9 cellular contexts compared by ENCODE assay signal in genomic region chr4:152640058-152640921, GRCh38. TPM values are rescaled to one million over a fixed set of nuclear protein-coding genes. Genes with fewer than 3 reads are reported as not detected.
A peak's percentile ranks its signal among the peaks of the same experiment; 100 is the strongest.
DNase-seq lines count a peak whose midpoint lies in the region; ATAC-seq and TF ChIP-seq lines count a peak whose summit lies in the region.
"Had no signal": no experiment of that assay in that cellular context is flagged by ENCODE, and none has a peak within 500 bp of the region (broad histone marks: within the 10 kb centered on the region; RNA-seq: fewer than 3 reads in every experiment).

No MANE protein-coding gene starts in this region.

- TF ChIP-seq EP300 in tibial nerve (IDR thresholded peaks at IDR 0.05) = no peak

- no peaks in the 10 kb centered on the region for H3K27me3 ChIP-seq in tibial nerve

- peaks cover 70% of the 10 kb centered on the region for H3K4me1 Mint-ChIP-seq in activated B cell treated with CpG ODN at 0.5 μM for 24 hours

- TF ChIP-seq CTCF in activated B cell treated with CpG ODN at 0.5 μM for 24 hours (IDR thresholded peaks at IDR 0.05) (peak; percentile 85), tibial nerve (IDR thresholded peaks at IDR 0.05) (peak; percentile 37 to 68 (median 56))

- no peaks in the 10 kb centered on the region for H3K9me3 ChIP-seq in tibial nerve

- peaks cover 0 to 6% (median 2%) of the 10 kb centered on the region in 4 donors for H3K4me1 ChIP-seq in tibial nerve

- POLR2A ChIA-PET in activated B cell treated with CpG ODN at 0.5 μM for 24 hours (lab: Charles Lee) = interaction anchor here (0.6 to 5.2 kb wide), 6 partner anchors 25 to 185 kb away, joined by 3 to 34 read pairs (median 5); partner anchors contain the start of genes FBXW7 and TMEM154

- no peaks in the 10 kb centered on the region for H3K27me3 Mint-ChIP-seq in activated B cell treated with CpG ODN at 0.5 μM for 24 hours

- H3K9me3 Mint-ChIP-seq in activated B cell treated with CpG ODN at 0.5 μM for 24 hours = no peaks in the 10 kb centered on the region
- H3K9me3 Mint-ChIP-seq: T-helper 1 cell treated with Interleukin-12 subunit alpha and Interleukin-12 subunit beta and Interleukin-4 antibody, amounts not matched to agents 30 μg/mL and 1 μg/mL, for 36 hours had no signal

- 46 to 51% methylated on average over 8 of the region's 8 CpGs for WGBS in tibial nerve, 2 donors

- CTCF ChIA-PET in activated B cell treated with CpG ODN at 0.5 μM for 24 hours (lab: Charles Lee) = interaction anchor here (0.6 to 7.4 kb wide), 23 partner anchors 9 to 232 kb away, joined by 3 to 143 read pairs (median 4); partner anchors contain the start of gene FBXW7

- no peak for TF ChIP-seq POLR2A in tibial nerve (IDR thresholded peaks at IDR 0.05)

- intact Hi-C loops in activated B cell treated with CpG ODN at 0.5 μM for 24 hours (cut with micrococcal nuclease) = loop anchor here (1.0 kb wide), 3 partner anchors 139 to 232 kb away; no protein-coding TSS in a partner anchor

- no peak overlapping the region for H3K4me3 Mint-ChIP-seq in activated B cell treated with CpG ODN at 0.5 μM for 24 hours
- H3K4me3 Mint-ChIP-seq: T-helper 1 cell treated with Interleukin-12 subunit alpha and Interleukin-12 subunit beta and Interleukin-4 antibody, amounts not matched to agents 30 μg/mL and 1 μg/mL, for 36 hours had no signal

- no peaks in the 10 kb centered on the region for H3K36me3 ChIP-seq in tibial nerve

- peak overlapping the region; percentile 63 for H3K27ac Mint-ChIP-seq in activated B cell treated with CpG ODN at 0.5 μM for 24 hours
- H3K27ac Mint-ChIP-seq: T-helper 1 cell treated with Interleukin-12 subunit alpha and Interleukin-12 subunit beta and Interleukin-4 antibody, amounts not matched to agents 30 μg/mL and 1 μg/mL, for 36 hours had no signal

- ATAC-seq in activated B cell treated with CpG ODN at 0.5 μM for 24 hours (ENCODE audit: low read depth) (no peak), GM21515 (IDR thresholded peaks at IDR 0.05; ENCODE audit: unreplicated experiment) (no peak), GM21529 (IDR thresholded peaks at IDR 0.05; ENCODE audit: unreplicated experiment) (no peak), GM21786 (IDR thresholded peaks at IDR 0.05; ENCODE audit: unreplicated experiment) (no peak)

- DNase-seq in DMS53 treated with DMSO at 0.1 percent for 48 hours (lab: John Stamatoyannopoulos, UW; ENCODE audit: unreplicated experiment) (peak; percentile 78), LHCN-M2 (ENCODE audit: low read depth) (peak; percentile 31), activated B cell treated with CpG ODN at 0.5 μM for 24 hours (no peak), iPS-NIHi11 (ENCODE audit: low spot score) (peak; percentile 41), tibial nerve (ENCODE audit: low spot score in 2 of 2) (no peak)

- no peak overlapping the region for H3K4me3 ChIP-seq in tibial nerve

- no peak overlapping the region for H3K27ac ChIP-seq in tibial nerve

- H3K36me3 Mint-ChIP-seq in activated B cell treated with CpG ODN at 0.5 μM for 24 hours (ENCODE audit: low read depth) = peaks cover 55% of the 10 kb centered on the region

RNA-seq across cellular contexts. Expression of gene TMEM154, which starts 39.5 kb away (rescaled TPM):
- total RNA-seq in LHCN-M2 (2014; rRNA removed) = 0.52 and 0.90 TPM in 2 replicates
- 0.19 TPM for polyA plus RNA-seq in LHCN-M2 (2012)
- total RNA-seq in activated B cell treated with CpG ODN at 0.5 μM for 24 hours = 47.5 and 59.9 TPM in 2 replicates
- total RNA-seq in tibial nerve = 1 to 10 TPM in 2 of 4 donors, under 1 TPM in 2; 0.44 to 1.8 (median 1.1) TPM

Comparison
In these comparisons a context has a peak if more than half of its experiments do, and no peak if none do; other contexts are left out.
1. DNase-seq: peak in DMS53 treated with DMSO at 0.1 percent for 48 hours (single experiment), LHCN-M2 (single experiment) and iPS-NIHi11 (single experiment); none in activated B cell treated with CpG ODN at 0.5 μM for 24 hours (single experiment) and tibial nerve (0 of 2).
2. RNA of gene TMEM154, which starts 39.5 kb away (total RNA-seq): 47.5 to 59.9 TPM in activated B cell treated with CpG ODN at 0.5 μM for 24 hours; 0.44 to 1.8 TPM in tibial nerve and 0.52 to 0.90 TPM in LHCN-M2; every median in the first group is over 10 times any median in the second.